ENCODE assay signal across 29 cellular contexts in the genomic region with DNA sequence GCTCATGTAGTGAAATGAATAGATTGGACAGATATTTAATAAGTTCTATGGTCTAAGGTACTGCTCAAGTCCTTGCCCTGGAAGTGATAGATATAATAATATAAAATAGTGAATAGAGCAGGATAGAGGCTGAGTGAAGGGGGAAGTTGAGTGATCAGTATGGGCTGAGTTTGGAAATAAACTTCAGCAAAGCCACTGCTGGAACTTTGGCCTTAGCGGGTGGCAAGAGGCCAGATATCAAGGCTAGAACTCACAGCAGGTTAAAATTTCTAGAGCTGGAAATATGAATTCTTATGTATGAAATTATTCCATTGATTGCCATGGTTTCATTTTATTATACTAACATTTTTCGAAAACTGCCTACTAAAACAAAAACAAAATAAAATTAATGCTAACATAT.
"Had no signal": no experiment of that assay in that cellular context is flagged by ENCODE, and none has a peak within 500 bp of the region (broad histone marks: within the 10 kb centered on the region; RNA-seq: fewer than 3 reads in every experiment).

No MANE protein-coding gene starts in this region.

- H3K9me3 ChIP-seq: stomach, suprapubic skin, testis, thoracic aorta, thyroid gland, tibial artery, tibial nerve, transverse colon, upper lobe of left lung, upper lobe of right lung, uterus, vagina had no signal

- H3K36me3 Mint-ChIP-seq: stimulated activated effector memory CD8-positive, alpha-beta T cell treated with anti-CD3 and anti-CD28 coated beads, Interleukin-12 subunit alpha, Interleukin-12 subunit beta, amount 100 ng/mL, for 72 hours; stimulated activated memory B cell treated with anti-CD40 and anti-IgM and Interleukin-4, amounts not matched to agents 10 μg/mL and 1 μg/mL and 100 μg/mL, for 72 hours; stimulated activated naive B cell treated with anti-CD40 and anti-IgM and Interleukin-4, amounts not matched to agents 10 μg/mL and 1 μg/mL and 100 μg/mL, for 72 hours; type B pancreatic cell had no signal

- DNase-seq: stimulated activated CD4-positive, alpha-beta T cell treated with anti-CD3 and anti-CD28 coated beads, Interleukin-2, amount 100 ng/mL, for 48 hours; stimulated activated CD4-positive, alpha-beta T cell treated with anti-CD3 and anti-CD28 coated beads, Interleukin-4, amount 100 ng/mL, for 1 hour; stimulated activated CD4-positive, alpha-beta T cell treated with anti-CD3 and anti-CD28 coated beads, Interleukin-4, amount 100 ng/mL, for 24 hours; stimulated activated CD4-positive, alpha-beta T cell treated with anti-CD3 and anti-CD28 coated beads, Interleukin-4, amount 100 ng/mL, for 4 hours; stimulated activated CD8-positive, alpha-beta memory T cell treated with anti-CD3 and anti-CD28 coated beads, Interleukin-4, amount 100 ng/mL, for 48 hours; stimulated activated naive B cell treated with anti-CD40 and anti-IgM and Interleukin-4, amounts not matched to agents 10 μg/mL and 1 μg/mL and 100 μg/mL, for 72 hours; stimulated activated naive CD4-positive, alpha-beta T cell; stimulated activated naive CD4-positive, alpha-beta T cell treated with Interleukin-2 at 50 U/mL for 16 hours; stimulated activated naive CD8-positive, alpha-beta T cell treated with anti-CD3 and anti-CD28 coated beads, Interleukin-15, amount 100 ng/mL, for 72 hours; stimulated activated naive CD8-positive, alpha-beta T cell treated with anti-CD3 and anti-CD28 coated beads, Interleukin-15, Interleukin-2, amounts not matched to agents 100 U/mL and 50 U/mL, for 24 hours; stomach; substantia nigra; testis; thyroid gland; tibial artery; transverse colon; trophoblast cell; upper lobe of left lung; upper lobe of right lung; uterus had no signal

- H3K4me1 Mint-ChIP-seq: stimulated activated effector memory CD8-positive, alpha-beta T cell treated with anti-CD3 and anti-CD28 coated beads, Interleukin-12 subunit alpha, Interleukin-12 subunit beta, amount 100 ng/mL, for 72 hours; stimulated activated memory B cell treated with anti-CD40 and anti-IgM and Interleukin-4, amounts not matched to agents 10 μg/mL and 1 μg/mL and 100 μg/mL, for 72 hours; stimulated activated naive B cell treated with anti-CD40 and anti-IgM and Interleukin-4, amounts not matched to agents 10 μg/mL and 1 μg/mL and 100 μg/mL, for 72 hours; stimulated activated naive CD8-positive, alpha-beta T cell treated with anti-CD3 and anti-CD28 coated beads, Interleukin-15, amount 100 ng/mL, for 72 hours had no signal

- H3K4me3 Mint-ChIP-seq: stimulated activated effector memory CD8-positive, alpha-beta T cell treated with anti-CD3 and anti-CD28 coated beads, Interleukin-12 subunit alpha, Interleukin-12 subunit beta, amount 100 ng/mL, for 72 hours; stimulated activated memory B cell treated with anti-CD40 and anti-IgM and Interleukin-4, amounts not matched to agents 10 μg/mL and 1 μg/mL and 100 μg/mL, for 72 hours; stimulated activated naive B cell treated with anti-CD40 and anti-IgM and Interleukin-4, amounts not matched to agents 10 μg/mL and 1 μg/mL and 100 μg/mL, for 72 hours; stimulated activated naive CD8-positive, alpha-beta T cell treated with anti-CD3 and anti-CD28 coated beads, Interleukin-15, amount 100 ng/mL, for 72 hours; stimulated activated naive CD8-positive, alpha-beta T cell treated with anti-CD3 and anti-CD28 coated beads, Interleukin-15, Interleukin-2, amounts not matched to agents 100 ng/mL and 50 ng/mL, for 24 hours; type B pancreatic cell had no signal

- ATAC-seq: stimulated activated effector memory CD8-positive, alpha-beta T cell treated with anti-CD3 and anti-CD28 coated beads, Interleukin-12 subunit alpha, Interleukin-12 subunit beta, amount 100 ng/mL, for 72 hours; stimulated activated memory B cell treated with anti-CD40 and anti-IgM and Interleukin-4, amounts not matched to agents 10 μg/mL and 1 μg/mL and 100 μg/mL, for 72 hours; stimulated activated naive B cell treated with anti-CD40 and anti-IgM and Interleukin-4, amounts not matched to agents 10 μg/mL and 1 μg/mL and 100 μg/mL, for 72 hours; stimulated activated naive CD8-positive, alpha-beta T cell treated with anti-CD3 and anti-CD28 coated beads, Interleukin-15, amount 100 ng/mL, for 72 hours; stimulated activated naive CD8-positive, alpha-beta T cell treated with anti-CD3 and anti-CD28 coated beads, Interleukin-15, Interleukin-2, amounts not matched to agents 100 U/mL and 50 U/mL, for 24 hours; upper lobe of right lung had no signal

- H3K4me3 ChIP-seq: stomach, suprapubic skin, testis, thoracic aorta, thyroid gland, tibial artery, tibial nerve, transverse colon, upper lobe of left lung, upper lobe of right lung, uterus, vagina had no signal

- H3K27me3 ChIP-seq: stomach, suprapubic skin, testis, thyroid gland, tibial artery, tibial nerve, transverse colon, upper lobe of left lung, upper lobe of right lung, uterus, vagina had no signal

- H3K9me3 Mint-ChIP-seq: stimulated activated effector memory CD8-positive, alpha-beta T cell treated with anti-CD3 and anti-CD28 coated beads, Interleukin-12 subunit alpha, Interleukin-12 subunit beta, amount 100 ng/mL, for 72 hours; stimulated activated memory B cell treated with anti-CD40 and anti-IgM and Interleukin-4, amounts not matched to agents 10 μg/mL and 1 μg/mL and 100 μg/mL, for 72 hours; stimulated activated naive B cell treated with anti-CD40 and anti-IgM and Interleukin-4, amounts not matched to agents 10 μg/mL and 1 μg/mL and 100 μg/mL, for 72 hours; stimulated activated naive CD8-positive, alpha-beta T cell treated with anti-CD3 and anti-CD28 coated beads, Interleukin-15, amount 100 ng/mL, for 72 hours; stimulated activated naive CD8-positive, alpha-beta T cell treated with anti-CD3 and anti-CD28 coated beads, Interleukin-15, Interleukin-2, amounts not matched to agents 100 ng/mL and 50 ng/mL, for 24 hours; type B pancreatic cell had no signal

- H3K36me3 ChIP-seq: stomach, suprapubic skin, thoracic aorta, thyroid gland, tibial artery, tibial nerve, transverse colon, upper lobe of left lung, upper lobe of right lung, uterus, vagina had no signal

- H3K27ac Mint-ChIP-seq: stimulated activated effector memory CD8-positive, alpha-beta T cell treated with anti-CD3 and anti-CD28 coated beads, Interleukin-12 subunit alpha, Interleukin-12 subunit beta, amount 100 ng/mL, for 72 hours; stimulated activated memory B cell treated with anti-CD40 and anti-IgM and Interleukin-4, amounts not matched to agents 10 μg/mL and 1 μg/mL and 100 μg/mL, for 72 hours; stimulated activated naive B cell treated with anti-CD40 and anti-IgM and Interleukin-4, amounts not matched to agents 10 μg/mL and 1 μg/mL and 100 μg/mL, for 72 hours; stimulated activated naive CD8-positive, alpha-beta T cell treated with anti-CD3 and anti-CD28 coated beads, Interleukin-15, amount 100 ng/mL, for 72 hours; stimulated activated naive CD8-positive, alpha-beta T cell treated with anti-CD3 and anti-CD28 coated beads, Interleukin-15, Interleukin-2, amounts not matched to agents 100 ng/mL and 50 ng/mL, for 24 hours; type B pancreatic cell had no signal

- H3K4me1 ChIP-seq: stomach, suprapubic skin, testis, thyroid gland, tibial nerve, transverse colon, upper lobe of left lung, upper lobe of right lung, uterus, vagina had no signal

- FAIRE-seq: urothelium cell line had no signal

- H3K27ac ChIP-seq: stomach, suprapubic skin, testis, thoracic aorta, thyroid gland, tibial artery, tibial nerve, transverse colon, upper lobe of left lung, upper lobe of right lung, uterus, vagina had no signal

- H3K27me3 Mint-ChIP-seq: stimulated activated memory B cell treated with anti-CD40 and anti-IgM and Interleukin-4, amounts not matched to agents 10 μg/mL and 1 μg/mL and 100 μg/mL, for 72 hours; stimulated activated naive B cell treated with anti-CD40 and anti-IgM and Interleukin-4, amounts not matched to agents 10 μg/mL and 1 μg/mL and 100 μg/mL, for 72 hours; stimulated activated naive CD8-positive, alpha-beta T cell treated with anti-CD3 and anti-CD28 coated beads, Interleukin-15, amount 100 ng/mL, for 72 hours; stimulated activated naive CD8-positive, alpha-beta T cell treated with anti-CD3 and anti-CD28 coated beads, Interleukin-15, Interleukin-2, amounts not matched to agents 100 ng/mL and 50 ng/mL, for 24 hours; type B pancreatic cell had no signal
